ENCODE assay signal across 1 cellular context in genomic region chr6:160348552-160349441, GRCh38.
A peak's percentile ranks its signal among the peaks of the same experiment; 100 is the strongest.
TF ChIP-seq lines count a peak whose summit lies in the region.

No MANE protein-coding gene starts in this region.

TF ChIP-seq in HepG2, 621 proteins besides CTCF, POLR2A, EP300 and RAD21 (continued from another document and continues in another):
- TF ChIP-seq PATZ1 (CRISPR knock-in tag; IDR thresholded peaks at IDR 0.05) (no peak), ZNF343 (CRISPR knock-in tag; IDR thresholded peaks at IDR 0.05) (0 out of 2 replicates have a peak, but pooled peaks have one; percentile 15), NR0B2 (CRISPR knock-in tag; IDR thresholded peaks at IDR 0.05) (peak; percentile 70), ZNF878 (CRISPR knock-in tag; IDR thresholded peaks at IDR 0.05) (0 out of 2 replicates have a peak, but pooled peaks have one; percentile 42), ZFY (CRISPR knock-in tag; IDR thresholded peaks at IDR 0.05) (peak; percentile 58), NAIF1 (CRISPR knock-in tag; IDR thresholded peaks at IDR 0.05; ENCODE audit: borderline replicate concordance) (peak; percentile 63; the same call in 1 of the 2 replicates), ATF3 (CRISPR knock-in tag; IDR thresholded peaks at IDR 0.05) (0 out of 2 replicates have a peak, but pooled peaks have one; percentile 11), ZGPAT (CRISPR knock-in tag; IDR thresholded peaks at IDR 0.05) (peak; percentile 40), ZNF44 (CRISPR knock-in tag; IDR thresholded peaks at IDR 0.05) (0 out of 2 replicates have a peak, but pooled peaks have one; percentile 57), HMG20A (CRISPR knock-in tag; IDR thresholded peaks at IDR 0.05; ENCODE audit: borderline replicate concordance) (no peak), CREB1 (IDR thresholded peaks at IDR 0.05) (no peak), CREB1 (CRISPR knock-in tag; IDR thresholded peaks at IDR 0.05) (0 out of 2 replicates have a peak, but pooled peaks have one; percentile 34), ZNF580 (CRISPR knock-in tag; IDR thresholded peaks at IDR 0.05; ENCODE audit: borderline replicate concordance, low read depth) (peak; percentile 26), ZNF546 (CRISPR knock-in tag; conservative IDR thresholded peaks at IDR 0.05) (peak; percentile 85), ZNF512B (CRISPR knock-in tag; IDR thresholded peaks at IDR 0.05; ENCODE audit: borderline replicate concordance) (no peak; the same call in 1 of the 2 replicates), RBAK (CRISPR knock-in tag; IDR thresholded peaks at IDR 0.05) (0 out of 2 replicates have a peak, but pooled peaks have one; percentile 46), ZNF281 (CRISPR knock-in tag; IDR thresholded peaks at IDR 0.05; ENCODE audit: borderline replicate concordance) (no peak), GZF1 (CRISPR knock-in tag; IDR thresholded peaks at IDR 0.05) (peak; percentile 86), ZNF350 (CRISPR knock-in tag; IDR thresholded peaks at IDR 0.05; ENCODE audit: borderline replicate concordance, low read depth) (peak; percentile 58; the same call in 1 of the 2 replicates), XRCC5 (optimal IDR thresholded peaks at IDR 0.05; ENCODE audit: low read length) (peak; percentile 51), ZNF770 (CRISPR knock-in tag; IDR thresholded peaks at IDR 0.05) (peak; percentile 43), DMAP1 (CRISPR knock-in tag; IDR thresholded peaks at IDR 0.05) (peak; percentile 58), EHMT2 (IDR thresholded peaks at IDR 0.05; ENCODE audit: borderline replicate concordance, low read depth, low read length) (0 out of 2 replicates have a peak, but pooled peaks have one; percentile 23), ZNF280D (CRISPR knock-in tag; IDR thresholded peaks at IDR 0.05) (peak; percentile 68; the same call in 1 of the 2 replicates), KDM2A (CRISPR knock-in tag; IDR thresholded peaks at IDR 0.05; ENCODE audit: borderline replicate concordance, low read depth) (peak; percentile 76), POLR2G (IDR thresholded peaks at IDR 0.05; ENCODE audit: low read depth, low read length) (peak; percentile 79), TMF1 (CRISPR knock-in tag; IDR thresholded peaks at IDR 0.05; ENCODE audit: low read depth) (no peak), SRSF1 (optimal IDR thresholded peaks at IDR 0.05; ENCODE audit: low read depth, low read length) (peak; percentile 27), ZNF768 (CRISPR knock-in tag; IDR thresholded peaks at IDR 0.05) (peak; percentile 77), MED1 (CRISPR knock-in tag; IDR thresholded peaks at IDR 0.05) (peak; percentile 66), THAP9 (CRISPR knock-in tag; IDR thresholded peaks at IDR 0.05; ENCODE audit: borderline replicate concordance) (peak; percentile 42; the same call in 1 of the 2 replicates), TGIF2 (CRISPR knock-in tag; IDR thresholded peaks at IDR 0.05) (peak; percentile 66; the same call in 1 of the 2 replicates), RBM22 (optimal IDR thresholded peaks at IDR 0.05; ENCODE audit: low read length) (no peak), EED (CRISPR knock-in tag; IDR thresholded peaks at IDR 0.05) (peak; percentile 94), ZNF18 (CRISPR knock-in tag; IDR thresholded peaks at IDR 0.05; ENCODE audit: insufficient replicate concordance) (peak; percentile 1), HNF4G (IDR thresholded peaks at IDR 0.05; ENCODE audit: borderline replicate concordance, low read depth, low read length) (peak; percentile 90), HNF4G (CRISPR knock-in tag; IDR thresholded peaks at IDR 0.05; ENCODE audit: borderline replicate concordance, low read depth) (peak; percentile 82)
